Comparison of ENCODE assay signal across 34 cellular contexts in the genomic region with DNA sequence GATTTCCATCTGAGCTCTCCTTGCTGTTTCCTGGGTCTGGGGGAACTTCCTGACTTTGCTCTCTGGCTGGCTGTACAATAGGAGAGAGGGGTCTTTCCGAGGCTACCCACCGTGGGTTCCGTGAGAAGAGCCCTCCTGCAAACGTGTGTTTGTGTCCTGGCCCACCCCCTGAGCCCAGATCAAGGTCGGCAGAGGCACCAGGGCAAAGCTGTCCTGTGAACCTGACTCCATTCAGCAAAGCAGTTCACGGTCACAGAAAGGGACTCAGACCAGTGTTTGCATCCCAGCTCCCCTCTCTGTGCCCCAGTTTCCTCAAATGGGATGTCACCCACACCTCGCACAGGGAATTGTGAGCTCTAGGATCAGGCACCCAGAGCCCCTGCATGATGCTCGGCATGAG.
"Had no signal": no experiment of that assay in that cellular context is flagged by ENCODE, and none has a peak within 500 bp of the region (broad histone marks: within the 10 kb centered on the region; RNA-seq: fewer than 3 reads in every experiment).

No MANE protein-coding gene starts in this region.

- H3K4me3 Mint-ChIP-seq: activated CD4-positive, alpha-beta memory T cell treated with anti-CD3 and anti-CD28 coated beads for 36 hours; activated CD4-positive, alpha-beta T cell treated with anti-CD3 and anti-CD28 coated beads for 36 hours; activated CD4-positive, alpha-beta T cell treated with anti-CD3 and anti-CD28 coated beads, Interleukin-2, amount 10 ng/mL, durations not matched to agents 24 days and 14 days; activated CD8-positive, alpha-beta memory T cell treated with anti-CD3 and anti-CD28 coated beads, Interleukin-2, amount 10 ng/mL, durations not matched to agents 7 days and 5 days; activated CD8-positive, alpha-beta T cell treated with anti-CD3 and anti-CD28 coated beads, Interleukin-2, amount 10 ng/mL, durations not matched to agents 7 days and 5 days; activated naive CD4-positive, alpha-beta T cell treated with anti-CD3 and anti-CD28 coated beads, Interleukin-2, amount 10 ng/mL, durations not matched to agents 7 days and 5 days; activated naive CD8-positive, alpha-beta T cell; activated T-helper 1 cell treated with anti-CD3 and anti-CD28 coated beads, Interleukin-12 subunit alpha, Interleukin-12 subunit beta, Interleukin-2, Interleukin-4 antibody, amounts not matched to agents 30 ng/mL and 10 ng/mL and 1 ng/mL, durations not matched to agents 14 hours and 24 hours and 36 hours; central memory CD8-positive, alpha-beta T cell; dendritic cell treated with granulocyte-macrophage colony-stimulating factor and Interleukin-4, amounts not matched to agents 40 ng/mL and 50 ng/mL, for 4 days; endodermal cell; T-cell; T-helper 17 cell; T-helper 2 cell treated with Interferon-gamma antibody and Interleukin-4, amounts not matched to agents 5 μg/mL and 100 μg/mL, for 36 hours had no signal

- H3K9me3 Mint-ChIP-seq: activated CD4-positive, alpha-beta memory T cell treated with anti-CD3 and anti-CD28 coated beads for 36 hours; activated CD4-positive, alpha-beta T cell treated with anti-CD3 and anti-CD28 coated beads, Interleukin-2, amount 10 ng/mL, durations not matched to agents 24 days and 14 days; activated T-helper 1 cell treated with anti-CD3 and anti-CD28 coated beads, Interleukin-12 subunit alpha, Interleukin-12 subunit beta, Interleukin-2, Interleukin-4 antibody, amounts not matched to agents 30 ng/mL and 10 ng/mL and 1 ng/mL, durations not matched to agents 14 hours and 24 hours and 36 hours; activated T-helper 2 cell treated with anti-CD3 and anti-CD28 coated beads, Interferon-gamma antibody, Interleukin-2, Interleukin-4, amounts not matched to agents 10 μg/mL and 5 μg/mL and 100 μg/mL, durations not matched to agents 14 hours and 24 hours and 36 hours; central memory CD8-positive, alpha-beta T cell; dendritic cell treated with granulocyte-macrophage colony-stimulating factor and Interleukin-4, amounts not matched to agents 40 ng/mL and 50 ng/mL, for 4 days; T-cell; T-helper 2 cell treated with Interferon-gamma antibody and Interleukin-4, amounts not matched to agents 5 μg/mL and 100 μg/mL, for 36 hours had no signal

- ATAC-seq: activated CD4-positive, alpha-beta T cell treated with anti-CD3 and anti-CD28 coated beads for 36 hours; activated CD8-positive, alpha-beta memory T cell treated with anti-CD3 and anti-CD28 coated beads, Interleukin-2, amount 10 ng/mL, durations not matched to agents 7 days and 5 days; activated CD8-positive, alpha-beta T cell treated with anti-CD3 and anti-CD28 coated beads, Interleukin-2, amount 10 ng/mL, durations not matched to agents 7 days and 5 days; esophagus mucosa; T-cell; T-helper 17 cell had no signal

- H3K27me3 Mint-ChIP-seq: activated CD4-positive, alpha-beta T cell treated with anti-CD3 and anti-CD28 coated beads for 36 hours; activated CD4-positive, alpha-beta T cell treated with anti-CD3 and anti-CD28 coated beads, Interleukin-2, amount 10 ng/mL, durations not matched to agents 24 days and 14 days; central memory CD8-positive, alpha-beta T cell had no signal

- H3K36me3 Mint-ChIP-seq: activated CD4-positive, alpha-beta memory T cell treated with anti-CD3 and anti-CD28 coated beads for 36 hours; activated CD8-positive, alpha-beta memory T cell treated with anti-CD3 and anti-CD28 coated beads, Interleukin-2, amount 10 ng/mL, durations not matched to agents 7 days and 5 days; activated naive CD4-positive, alpha-beta T cell treated with anti-CD3 and anti-CD28 coated beads, Interleukin-2, amount 10 ng/mL, durations not matched to agents 7 days and 5 days; activated naive CD8-positive, alpha-beta T cell; T-cell had no signal

- H3K27me3 ChIP-seq: brain microvascular endothelial cell, dorsolateral prefrontal cortex had no signal

- H3K4me1 Mint-ChIP-seq: activated CD4-positive, alpha-beta T cell treated with anti-CD3 and anti-CD28 coated beads for 36 hours; activated CD4-positive, alpha-beta T cell treated with anti-CD3 and anti-CD28 coated beads, Interleukin-2, amount 10 ng/mL, durations not matched to agents 24 days and 14 days; activated CD8-positive, alpha-beta memory T cell treated with anti-CD3 and anti-CD28 coated beads, Interleukin-2, amount 10 ng/mL, durations not matched to agents 7 days and 5 days; activated naive CD4-positive, alpha-beta T cell treated with anti-CD3 and anti-CD28 coated beads, Interleukin-2, amount 10 ng/mL, durations not matched to agents 7 days and 5 days; central memory CD8-positive, alpha-beta T cell; T-cell; T-helper 17 cell had no signal

- H3K27ac ChIP-seq: brain microvascular endothelial cell, coronary artery, dorsolateral prefrontal cortex had no signal

- H3K4me3 ChIP-seq: coronary artery, dorsolateral prefrontal cortex had no signal

- H3K27ac Mint-ChIP-seq: activated CD4-positive, alpha-beta memory T cell treated with anti-CD3 and anti-CD28 coated beads for 36 hours; activated CD4-positive, alpha-beta T cell treated with anti-CD3 and anti-CD28 coated beads for 36 hours; activated CD4-positive, alpha-beta T cell treated with anti-CD3 and anti-CD28 coated beads, Interleukin-2, amount 10 ng/mL, durations not matched to agents 24 days and 14 days; activated CD8-positive, alpha-beta memory T cell treated with anti-CD3 and anti-CD28 coated beads, Interleukin-2, amount 10 ng/mL, durations not matched to agents 7 days and 5 days; activated CD8-positive, alpha-beta T cell treated with anti-CD3 and anti-CD28 coated beads, Interleukin-2, amount 10 ng/mL, durations not matched to agents 7 days and 5 days; activated naive CD4-positive, alpha-beta T cell treated with anti-CD3 and anti-CD28 coated beads, Interleukin-2, amount 10 ng/mL, durations not matched to agents 7 days and 5 days; activated naive CD8-positive, alpha-beta T cell; activated T-helper 1 cell treated with anti-CD3 and anti-CD28 coated beads, Interleukin-12 subunit alpha, Interleukin-12 subunit beta, Interleukin-2, Interleukin-4 antibody, amounts not matched to agents 30 ng/mL and 10 ng/mL and 1 ng/mL, durations not matched to agents 14 hours and 24 hours and 36 hours; activated T-helper 2 cell treated with anti-CD3 and anti-CD28 coated beads, Interferon-gamma antibody, Interleukin-2, Interleukin-4, amounts not matched to agents 10 μg/mL and 5 μg/mL and 100 μg/mL, durations not matched to agents 14 hours and 24 hours and 36 hours; dendritic cell treated with granulocyte-macrophage colony-stimulating factor and Interleukin-4, amounts not matched to agents 40 ng/mL and 50 ng/mL, for 4 days; endodermal cell; T-cell; T-helper 17 cell; T-helper 2 cell treated with Interferon-gamma antibody and Interleukin-4, amounts not matched to agents 5 μg/mL and 100 μg/mL, for 36 hours had no signal

- FAIRE-seq: astrocyte, bronchial epithelial cell, frontal cortex had no signal

- H3K36me3 ChIP-seq: brain microvascular endothelial cell had no signal

- DNase-seq: activated CD4-positive, alpha-beta memory T cell treated with anti-CD3 and anti-CD28 coated beads for 36 hours; activated CD4-positive, alpha-beta T cell treated with anti-CD3 and anti-CD28 coated beads for 36 hours; activated CD4-positive, alpha-beta T cell treated with anti-CD3 and anti-CD28 coated beads, Interleukin-2, amount 10 ng/mL, durations not matched to agents 24 days and 14 days; activated CD4-positive, CD25-positive, alpha-beta regulatory T cell; activated CD4-positive, CD25-positive, alpha-beta regulatory T cell treated with anti-CD3 and anti-CD28 coated beads, Interleukin-2, amount 50 U/mL, for 72 hours; activated CD8-positive, alpha-beta memory T cell treated with anti-CD3 and anti-CD28 coated beads, Interleukin-2, amount 10 ng/mL, durations not matched to agents 7 days and 5 days; activated CD8-positive, alpha-beta memory T cell treated with anti-CD3 and anti-CD28 coated beads, Interleukin-2, amount 50 U/mL, for 4 hours; activated CD8-positive, alpha-beta T cell treated with anti-CD3 and anti-CD28 coated beads, Interleukin-2, amount 10 ng/mL, durations not matched to agents 7 days and 5 days; activated effector memory CD4-positive, alpha-beta T cell treated with anti-CD3 and anti-CD28 coated beads, Interleukin-2, amount 50 U/mL, for 16 hours; activated naive CD4-positive, alpha-beta T cell treated with anti-CD3 and anti-CD28 coated beads, Interleukin-2, amount 10 ng/mL, durations not matched to agents 7 days and 5 days; activated T-cell treated with anti-CD3 and anti-CD28 coated beads, Interleukin-2, amount 50 U/mL, for 1 hour; activated T-cell treated with anti-CD3 and anti-CD28 coated beads, Interleukin-2, amount 50 U/mL, for 48 hours; amniotic stem cell; anterior cingulate cortex; brain microvascular endothelial cell; dorsolateral prefrontal cortex; effector memory CD4-positive, alpha-beta T cell; foreskin fibroblast; head of caudate nucleus; T-cell; T-helper 17 cell; T1000 had no signal
